ENCODE assay signal across 1 cellular context in the genomic region with DNA sequence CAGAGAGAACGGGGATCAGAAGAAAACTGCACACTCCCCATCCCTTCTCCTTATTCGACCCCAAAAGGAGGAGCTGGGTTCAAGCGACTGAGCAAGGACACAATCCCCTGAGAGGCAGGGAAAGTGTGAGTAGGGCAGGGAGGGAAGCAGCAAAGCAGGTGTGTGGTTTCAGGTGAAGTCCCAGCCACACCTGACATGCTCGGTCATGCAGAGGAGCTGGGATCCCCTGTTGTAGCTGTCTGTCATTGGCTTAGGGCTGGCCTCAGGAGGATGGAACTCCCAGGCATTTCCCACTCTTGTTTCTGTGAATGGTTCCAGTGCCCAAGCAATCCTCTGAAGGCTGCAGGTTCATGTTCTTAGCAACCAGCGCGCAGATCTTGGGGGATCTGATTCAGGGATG.
TF ChIP-seq lines count a peak whose summit lies in the region.

No MANE protein-coding gene starts in this region.

TF ChIP-seq in H1, 55 proteins besides CTCF, POLR2A, EP300 and RAD21 (continued from another document):
- TF ChIP-seq, protein P1, sequence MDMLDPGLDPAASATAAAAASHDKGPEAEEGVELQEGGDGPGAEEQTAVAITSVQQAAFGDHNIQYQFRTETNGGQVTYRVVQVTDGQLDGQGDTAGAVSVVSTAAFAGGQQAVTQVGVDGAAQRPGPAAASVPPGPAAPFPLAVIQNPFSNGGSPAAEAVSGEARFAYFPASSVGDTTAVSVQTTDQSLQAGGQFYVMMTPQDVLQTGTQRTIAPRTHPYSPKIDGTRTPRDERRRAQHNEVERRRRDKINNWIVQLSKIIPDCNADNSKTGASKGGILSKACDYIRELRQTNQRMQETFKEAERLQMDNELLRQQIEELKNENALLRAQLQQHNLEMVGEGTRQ (IDR thresholded peaks at IDR 0.05; ENCODE audit: low read length): no peak
- no peak for TF ChIP-seq TAF1 (IDR thresholded peaks at IDR 0.05; ENCODE audit: low read depth, low read length)
- TF ChIP-seq KDM5A (IDR thresholded peaks at IDR 0.05; ENCODE audit: low read length): no peak
- no peak for TF ChIP-seq SIX5 (IDR thresholded peaks at IDR 0.05; ENCODE audit: low read depth, low read length)
- no peak for TF ChIP-seq CHD1 (IDR thresholded peaks at IDR 0.05; ENCODE audit: low read depth, low read length)
- no peak for TF ChIP-seq SAP30 (IDR thresholded peaks at IDR 0.05; ENCODE audit: insufficient read depth, insufficient replicate concordance, low read length)
- TF ChIP-seq HDAC6 (IDR thresholded peaks at IDR 0.05; ENCODE audit: low read depth, low read length): no peak
- TF ChIP-seq BACH1 (IDR thresholded peaks at IDR 0.05; ENCODE audit: low read length): no peak
- TF ChIP-seq KDM4A (IDR thresholded peaks at IDR 0.05; ENCODE audit: low read depth, low read length, severe bottlenecking): no peak
- TF ChIP-seq CEBPB (IDR thresholded peaks at IDR 0.05; ENCODE audit: low read depth, low read length): no peak
- TF ChIP-seq SIRT6 (IDR thresholded peaks at IDR 0.05; ENCODE audit: low read length): no peak
- TF ChIP-seq ASH2L (IDR thresholded peaks at IDR 0.05; ENCODE audit: low read length): no peak
- TF ChIP-seq CBX5 (IDR thresholded peaks at IDR 0.05; ENCODE audit: low read depth, low read length): no peak
